ENCODE assay signal across 9 cellular contexts in the genomic region with DNA sequence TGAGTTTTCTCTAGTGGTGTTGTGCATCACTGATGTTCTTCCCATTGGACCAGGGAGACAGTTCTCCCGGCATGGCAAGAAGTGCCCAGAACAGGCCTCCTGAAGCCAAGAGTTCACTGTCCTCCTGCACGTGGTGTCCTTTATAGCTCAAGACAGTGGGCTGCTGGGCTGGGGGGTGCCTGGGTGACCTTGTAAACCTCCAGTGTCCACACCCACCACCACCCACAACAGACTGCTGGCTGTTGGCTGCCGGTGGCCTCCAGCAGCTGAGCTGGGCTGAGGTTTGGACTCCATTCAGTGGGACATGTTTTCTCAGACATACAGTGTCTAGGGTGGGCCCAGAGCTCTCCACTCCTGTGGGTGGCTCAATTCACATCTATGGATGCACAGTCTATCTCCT. TPM values are rescaled to one million over a fixed set of nuclear protein-coding genes. Genes with fewer than 3 reads are reported as not detected.
A peak's percentile ranks its signal among the peaks of the same experiment; 100 is the strongest.
DNase-seq lines count a peak whose midpoint lies in the region; ATAC-seq, FAIRE-seq and TF ChIP-seq lines count a peak whose summit lies in the region.
"Had no signal": no experiment of that assay in that cellular context is flagged by ENCODE, and none has a peak within 500 bp of the region (broad histone marks: within the 10 kb centered on the region; RNA-seq: fewer than 3 reads in every experiment).

No MANE protein-coding gene starts in this region.

- no peaks in the 10 kb centered on the region for H3K27me3 Mint-ChIP-seq in activated T-cell treated with anti-CD3 and anti-CD28 coated beads, Interleukin-2, amount 50 U/mL, for 24 hours
- H3K27me3 Mint-ChIP-seq in activated CD8-positive, alpha-beta T cell treated with anti-CD3 and anti-CD28 coated beads for 36 hours, result no peaks in the 10 kb centered on the region
- no peaks in the 10 kb centered on the region for H3K27me3 Mint-ChIP-seq in stimulated activated naive CD8-positive, alpha-beta T cell treated with anti-CD3 and anti-CD28 coated beads, Interleukin-15, amount 100 ng/mL, for 72 hours

- peaks cover 42% of the 10 kb centered on the region for H3K36me3 Mint-ChIP-seq in activated T-cell treated with anti-CD3 and anti-CD28 coated beads, Interleukin-2, amount 50 U/mL, for 24 hours (ENCODE audit: low read depth)
- peaks cover 38% of the 10 kb centered on the region for H3K36me3 Mint-ChIP-seq in activated CD8-positive, alpha-beta T cell treated with anti-CD3 and anti-CD28 coated beads for 36 hours (ENCODE audit: low read depth)

- peak overlapping the region; percentile 99 for H3K4me3 Mint-ChIP-seq in activated T-cell treated with anti-CD3 and anti-CD28 coated beads, Interleukin-2, amount 50 U/mL, for 24 hours
- peak overlapping the region; percentile 87 for H3K4me3 Mint-ChIP-seq in activated CD8-positive, alpha-beta T cell treated with anti-CD3 and anti-CD28 coated beads for 36 hours
- H3K4me3 Mint-ChIP-seq in stimulated activated naive CD8-positive, alpha-beta T cell treated with anti-CD3 and anti-CD28 coated beads, Interleukin-15, amount 100 ng/mL, for 72 hours, result peak overlapping the region; percentile 97 to 99

- intact Hi-C loops in activated CD8-positive, alpha-beta T cell treated with anti-CD3 and anti-CD28 coated beads for 36 hours (cut with micrococcal nuclease), result no loop called here

- peaks cover 2% of the 10 kb centered on the region for H3K9me3 ChIP-seq in iPS-18c (ENCODE audit: control insufficient read depth, insufficient read depth, low read length)

- peak overlapping the region; percentile 94; the same call in 1 of the 2 replicates for H3K4me3 ChIP-seq in iPS-18c (ENCODE audit: insufficient read depth, low read depth, low read length)

- no peak for DNase-seq in activated T-cell treated with anti-CD3 and anti-CD28 coated beads, Interleukin-2, amount 50 U/mL, for 24 hours
- DNase-seq in activated T-cell treated with anti-CD3 and anti-CD28 coated beads for 4 hours (no peak), HTR-8/SVneo (ENCODE audit: insufficient read length, low spot score) (no peak), GM19239 (ENCODE audit: insufficient read length, low spot score) (no peak)
- no peak for DNase-seq in activated CD8-positive, alpha-beta T cell treated with anti-CD3 and anti-CD28 coated beads for 36 hours
- DNase-seq in stimulated activated naive CD8-positive, alpha-beta T cell treated with anti-CD3 and anti-CD28 coated beads, Interleukin-15, amount 100 ng/mL, for 72 hours, result no peak
- DNase-seq: NCI-H774 had no signal

- ATAC-seq in activated CD8-positive, alpha-beta T cell treated with anti-CD3 and anti-CD28 coated beads for 36 hours, result no peak
- no peak for ATAC-seq in stimulated activated naive CD8-positive, alpha-beta T cell treated with anti-CD3 and anti-CD28 coated beads, Interleukin-15, amount 100 ng/mL, for 72 hours
- no peak for ATAC-seq in GM21576 (IDR thresholded peaks at IDR 0.05; ENCODE audit: unreplicated experiment)

- CTCF ChIA-PET in activated CD8-positive, alpha-beta T cell treated with anti-CD3 and anti-CD28 coated beads for 36 hours (lab: Charles Lee), result interaction anchor here (1.5 to 2.3 kb wide), 2 partner anchors 11 to 87 kb away, joined by 3 to 11 read pairs; no protein-coding TSS in a partner anchor

- no peak for TF ChIP-seq CTCF in activated CD8-positive, alpha-beta T cell treated with anti-CD3 and anti-CD28 coated beads for 36 hours (IDR thresholded peaks at IDR 0.05)

- H3K9me3 Mint-ChIP-seq in activated T-cell treated with anti-CD3 and anti-CD28 coated beads, Interleukin-2, amount 50 U/mL, for 24 hours, result no peaks in the 10 kb centered on the region
- H3K9me3 Mint-ChIP-seq in activated CD8-positive, alpha-beta T cell treated with anti-CD3 and anti-CD28 coated beads for 36 hours, result no peaks in the 10 kb centered on the region
- no peaks in the 10 kb centered on the region for H3K9me3 Mint-ChIP-seq in stimulated activated naive CD8-positive, alpha-beta T cell treated with anti-CD3 and anti-CD28 coated beads, Interleukin-15, amount 100 ng/mL, for 72 hours

- POLR2A ChIA-PET in activated CD8-positive, alpha-beta T cell treated with anti-CD3 and anti-CD28 coated beads for 36 hours (lab: Charles Lee), result interaction anchor here (1.5 to 2.3 kb wide), 5 partner anchors 11 to 91 kb away, joined by 4 to 8 read pairs (median 5); no protein-coding TSS in a partner anchor

- peaks cover 67% of the 10 kb centered on the region for H3K4me1 Mint-ChIP-seq in activated T-cell treated with anti-CD3 and anti-CD28 coated beads, Interleukin-2, amount 50 U/mL, for 24 hours (ENCODE audit: low read depth)
- peaks cover 61% of the 10 kb centered on the region for H3K4me1 Mint-ChIP-seq in activated CD8-positive, alpha-beta T cell treated with anti-CD3 and anti-CD28 coated beads for 36 hours (ENCODE audit: low read depth)
- H3K4me1 Mint-ChIP-seq in stimulated activated naive CD8-positive, alpha-beta T cell treated with anti-CD3 and anti-CD28 coated beads, Interleukin-15, amount 100 ng/mL, for 72 hours, result peaks cover 76% of the 10 kb centered on the region

- peak overlapping the region; percentile 99 for H3K27ac Mint-ChIP-seq in activated T-cell treated with anti-CD3 and anti-CD28 coated beads, Interleukin-2, amount 50 U/mL, for 24 hours
- H3K27ac Mint-ChIP-seq in activated CD8-positive, alpha-beta T cell treated with anti-CD3 and anti-CD28 coated beads for 36 hours, result peak overlapping the region; percentile 92
- H3K27ac Mint-ChIP-seq in stimulated activated naive CD8-positive, alpha-beta T cell treated with anti-CD3 and anti-CD28 coated beads, Interleukin-15, amount 100 ng/mL, for 72 hours, result no peak overlapping the region

- no peak for FAIRE-seq in HTR-8/SVneo (lab: Jason Lieb, UNC)
- no peak for FAIRE-seq in GM19239 (lab: Jason Lieb, UNC)

RNA-seq across cellular contexts. Expression of gene HK1, which starts 42.2 kb away (rescaled TPM):
- total RNA-seq in activated CD8-positive, alpha-beta T cell treated with anti-CD3 and anti-CD28 coated beads for 36 hours, result 100 to 1,000 TPM; 314 to 325 TPM

Comparison
In these comparisons a context has a peak if more than half of its experiments do, and no peak if none do; other contexts are left out.
1. H3K27ac Mint-ChIP-seq: peak in activated T-cell treated with anti-CD3 and anti-CD28 coated beads, Interleukin-2, amount 50 U/mL, for 24 hours (single experiment) and activated CD8-positive, alpha-beta T cell treated with anti-CD3 and anti-CD28 coated beads for 36 hours (single experiment); none in stimulated activated naive CD8-positive, alpha-beta T cell treated with anti-CD3 and anti-CD28 coated beads, Interleukin-15, amount 100 ng/mL, for 72 hours (0 of 2).
2. Peak in every context shown above with its lines, with median percentiles within 50 percentile points of each other: H3K4me3 Mint-ChIP-seq.